ENCODE assay signal across 15 cellular contexts in genomic region chr14:74511966-74512365, GRCh38.
"Had no signal": no experiment of that assay in that cellular context is flagged by ENCODE, and none has a peak within 500 bp of the region (broad histone marks: within the 10 kb centered on the region; RNA-seq: fewer than 3 reads in every experiment).

No MANE protein-coding gene starts in this region.

- DNase-seq: activated CD4-positive, alpha-beta T cell treated with anti-CD3 and anti-CD28 coated beads, Interleukin-2, amount 10 ng/mL, durations not matched to agents 7 days and 5 days; activated CD4-positive, CD25-positive, alpha-beta regulatory T cell; activated naive CD4-positive, alpha-beta T cell treated with anti-CD3 and anti-CD28 coated beads, Interleukin-2, amount 50 U/mL, for 16 hours; activated T-cell treated with anti-CD3 and anti-CD28 coated beads for 4 hours; amniotic stem cell; gastrocnemius medialis; heart right ventricle; naive B cell; small intestine had no signal

- H3K4me1 ChIP-seq: gastrocnemius medialis had no signal

- H3K27ac ChIP-seq: gastrocnemius medialis, left lung had no signal

- H3K4me1 Mint-ChIP-seq: activated T-helper 17 cell treated with anti-CD3 and anti-CD28 coated beads, Interleukin-2, amount 50 U/mL, for 72 hours had no signal

- H3K4me3 Mint-ChIP-seq: activated CD4-positive, alpha-beta T cell treated with anti-CD3 and anti-CD28 coated beads, Interleukin-2, amount 10 ng/mL, durations not matched to agents 7 days and 5 days; activated T-helper 17 cell treated with anti-CD3 and anti-CD28 coated beads, Interleukin-2, amount 50 U/mL, for 72 hours; mesothelial cell of epicardium; naive B cell; T-helper 1 cell treated with Interleukin-12 subunit alpha and Interleukin-12 subunit beta and Interleukin-4 antibody, amounts not matched to agents 30 μg/mL and 1 μg/mL, for 36 hours; type B pancreatic cell had no signal

- H3K36me3 Mint-ChIP-seq: mesothelial cell of epicardium, naive B cell, type B pancreatic cell had no signal

- H3K4me3 ChIP-seq: gastrocnemius medialis, heart right ventricle, left lung, right atrium auricular region had no signal

- H3K27me3 ChIP-seq: gastrocnemius medialis, right atrium auricular region had no signal

- H3K36me3 ChIP-seq: gastrocnemius medialis, left lung had no signal

- H3K9me3 ChIP-seq: gastrocnemius medialis, heart right ventricle, left lung, right atrium auricular region had no signal

- H3K27ac Mint-ChIP-seq: activated CD4-positive, alpha-beta T cell treated with anti-CD3 and anti-CD28 coated beads, Interleukin-2, amount 10 ng/mL, durations not matched to agents 7 days and 5 days; activated T-helper 17 cell treated with anti-CD3 and anti-CD28 coated beads, Interleukin-2, amount 50 U/mL, for 72 hours; mesothelial cell of epicardium; T-helper 1 cell treated with Interleukin-12 subunit alpha and Interleukin-12 subunit beta and Interleukin-4 antibody, amounts not matched to agents 30 μg/mL and 1 μg/mL, for 36 hours; type B pancreatic cell had no signal

- H3K9me3 Mint-ChIP-seq: activated CD4-positive, alpha-beta T cell treated with anti-CD3 and anti-CD28 coated beads, Interleukin-2, amount 10 ng/mL, durations not matched to agents 7 days and 5 days; activated T-helper 17 cell treated with anti-CD3 and anti-CD28 coated beads, Interleukin-2, amount 50 U/mL, for 72 hours; mesothelial cell of epicardium; naive B cell; T-helper 1 cell treated with Interleukin-12 subunit alpha and Interleukin-12 subunit beta and Interleukin-4 antibody, amounts not matched to agents 30 μg/mL and 1 μg/mL, for 36 hours; type B pancreatic cell had no signal
